In the genomic region with DNA sequence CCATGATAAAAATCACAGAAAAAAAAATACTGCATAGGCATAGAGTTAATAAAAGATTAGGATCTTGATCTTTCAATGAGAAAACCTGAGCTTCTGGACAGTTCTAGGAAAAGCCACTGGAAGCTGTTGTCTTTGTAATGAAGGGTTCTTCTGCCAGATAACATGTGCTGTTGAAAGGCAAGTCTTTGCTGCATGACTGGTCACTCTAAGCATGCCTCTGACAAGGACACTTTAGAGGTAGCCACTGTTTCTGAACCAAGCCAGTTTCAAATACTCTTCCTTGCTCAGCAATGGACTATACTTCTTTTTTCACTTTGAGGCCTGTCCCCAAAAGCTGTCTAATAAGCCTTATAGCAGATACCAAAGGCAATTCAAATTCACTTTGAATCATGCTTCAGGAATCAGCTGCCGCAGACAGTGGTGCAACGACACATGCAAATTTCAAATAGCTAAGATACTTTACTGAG, we compare ENCODE assay signal across 9 cellular contexts.
DNase-seq lines count a peak whose midpoint lies in the region; FAIRE-seq and TF ChIP-seq lines count a peak whose summit lies in the region.
"Had no signal": no experiment of that assay in that cellular context is flagged by ENCODE, and none has a peak within 500 bp of the region (broad histone marks: within the 10 kb centered on the region; RNA-seq: fewer than 3 reads in every experiment).

No MANE protein-coding gene starts in this region.

- H4K20me1 ChIP-seq in astrocyte (ENCODE audit: insufficient read depth, low read length), result no peaks in the 10 kb centered on the region

- H3K9ac ChIP-seq in astrocyte (ENCODE audit: low read length) (peak overlapping the region; percentile 25), subcutaneous abdominal adipose tissue (ENCODE audit: low read length in 5 of 5) (no peak overlapping the region)

- CTCF ChIA-PET in activated naive CD4-positive, alpha-beta T cell treated with anti-CD3 and anti-CD28 coated beads, Interleukin-2, amount 10 ng/mL, durations not matched to agents 7 days and 5 days (lab: Charles Lee), result interaction anchor here (0.6 to 0.7 kb wide), 2 partner anchors 66 to 164 kb away, joined by 3 read pairs; no protein-coding TSS in a partner anchor

- H3K27me3 Mint-ChIP-seq in HFFc6 (ENCODE audit: insufficient read depth) (peaks cover 2% of the 10 kb centered on the region; the same call in 1 of the 2 replicates), astrocyte (ENCODE audit: low read depth, unreplicated experiment) (no peaks in the 10 kb centered on the region)
- no peaks in the 10 kb centered on the region for H3K27me3 Mint-ChIP-seq in activated naive CD4-positive, alpha-beta T cell treated with anti-CD3 and anti-CD28 coated beads, Interleukin-2, amount 10 ng/mL, durations not matched to agents 7 days and 5 days

- H3K4me3 Mint-ChIP-seq in HFFc6, result peak overlapping the region; percentile 55
- H3K4me3 Mint-ChIP-seq in astrocyte (ENCODE audit: unreplicated experiment), result no peak overlapping the region
- no peak overlapping the region for H3K4me3 Mint-ChIP-seq in activated naive CD4-positive, alpha-beta T cell treated with anti-CD3 and anti-CD28 coated beads, Interleukin-2, amount 10 ng/mL, durations not matched to agents 7 days and 5 days

- peak; percentile 74 for FAIRE-seq in astrocyte (lab: Jason Lieb, UNC)

- peak overlapping the region; percentile 45 for H3K27ac ChIP-seq in astrocyte (ENCODE audit: low read depth, low read length)
- peak overlapping the region; percentile 43 for H3K27ac ChIP-seq in subcutaneous abdominal adipose tissue (ENCODE audit: low read depth, low read length)
- H3K27ac ChIP-seq: PC-9 had no signal

- H3K27me3 ChIP-seq in astrocyte (ENCODE audit: insufficient read depth, low read length), result no peaks in the 10 kb centered on the region
- H3K27me3 ChIP-seq in subcutaneous abdominal adipose tissue (ENCODE audit: control insufficient read depth in 5 of 5, insufficient read depth in 4 of 5, low read length in 5 of 5), result no peaks in the 10 kb centered on the region

- H3K4me3 ChIP-seq in astrocyte (ENCODE audit: insufficient read depth, low read depth, low read length) (no peak overlapping the region), subcutaneous abdominal adipose tissue (ENCODE audit: low read depth in 1 of 5, low read length in 5 of 5) (no peak overlapping the region)
- H3K4me3 ChIP-seq: PC-9 had no signal

- no peaks in the 10 kb centered on the region for H3K9me3 Mint-ChIP-seq in HFFc6
- H3K9me3 Mint-ChIP-seq in astrocyte (ENCODE audit: unreplicated experiment), result peaks cover 2% of the 10 kb centered on the region
- H3K9me3 Mint-ChIP-seq in activated naive CD4-positive, alpha-beta T cell treated with anti-CD3 and anti-CD28 coated beads, Interleukin-2, amount 10 ng/mL, durations not matched to agents 7 days and 5 days, result peaks cover 13% of the 10 kb centered on the region

- peak overlapping the region; percentile 49 for H3K4me2 ChIP-seq in astrocyte (ENCODE audit: low read length)
- H3K4me2 ChIP-seq: PC-9 had no signal

- H2AFZ ChIP-seq in astrocyte (ENCODE audit: low read depth, low read length), result no peak overlapping the region
- H2AFZ ChIP-seq: PC-9 had no signal

- H3K9me3 ChIP-seq in astrocyte (ENCODE audit: insufficient read depth, low read depth, low read length) (no peaks in the 10 kb centered on the region), subcutaneous abdominal adipose tissue (ENCODE audit: control insufficient read depth in 5 of 5, low read length in 5 of 5) (no peaks in the 10 kb centered on the region)

- peaks cover 45% of the 10 kb centered on the region for H3K4me1 ChIP-seq in astrocyte (ENCODE audit: insufficient read depth, low read length)
- peaks cover 3 to 34% (median 23%) of the 10 kb centered on the region in 5 donors for H3K4me1 ChIP-seq in subcutaneous abdominal adipose tissue (ENCODE audit: control insufficient read depth in 5 of 5, insufficient read depth in 5 of 5, low read length in 5 of 5)

- no peaks in the 10 kb centered on the region for H3K36me3 ChIP-seq in astrocyte (ENCODE audit: insufficient read depth, low read length)
- no peaks in the 10 kb centered on the region for H3K36me3 ChIP-seq in subcutaneous abdominal adipose tissue (ENCODE audit: control insufficient read depth in 5 of 5, insufficient read depth in 5 of 5, low read length in 5 of 5)

- peak overlapping the region; percentile 96 for H3K27ac Mint-ChIP-seq in HFFc6
- peak overlapping the region; percentile 95 for H3K27ac Mint-ChIP-seq in astrocyte (ENCODE audit: unreplicated experiment)
- H3K27ac Mint-ChIP-seq in activated naive CD4-positive, alpha-beta T cell treated with anti-CD3 and anti-CD28 coated beads, Interleukin-2, amount 10 ng/mL, durations not matched to agents 7 days and 5 days, result no peak overlapping the region

- H3K4me1 Mint-ChIP-seq in HFFc6 (ENCODE audit: low read depth) (peaks cover 74% of the 10 kb centered on the region), astrocyte (ENCODE audit: low read depth, unreplicated experiment) (peaks cover 50% of the 10 kb centered on the region)
- peaks cover 42% of the 10 kb centered on the region for H3K4me1 Mint-ChIP-seq in activated naive CD4-positive, alpha-beta T cell treated with anti-CD3 and anti-CD28 coated beads, Interleukin-2, amount 10 ng/mL, durations not matched to agents 7 days and 5 days

- H3K79me2 ChIP-seq in astrocyte (ENCODE audit: insufficient read depth, low read length), result no peaks in the 10 kb centered on the region

- H3K36me3 Mint-ChIP-seq in HFFc6 (ENCODE audit: low read depth) (no peaks in the 10 kb centered on the region), astrocyte (ENCODE audit: low read depth, unreplicated experiment) (no peaks in the 10 kb centered on the region)
- peaks cover 4% of the 10 kb centered on the region for H3K36me3 Mint-ChIP-seq in activated naive CD4-positive, alpha-beta T cell treated with anti-CD3 and anti-CD28 coated beads, Interleukin-2, amount 10 ng/mL, durations not matched to agents 7 days and 5 days

- DNase-seq in HFFc6, result peak; percentile 69
- DNase-seq in astrocyte (ENCODE audit: low read depth), result peak; percentile 83
- DNase-seq in hepatic stellate cell (ENCODE audit: low spot score), result peak; percentile 37
- DNase-seq in activated naive CD4-positive, alpha-beta T cell treated with anti-CD3 and anti-CD28 coated beads, Interleukin-2, amount 10 ng/mL, durations not matched to agents 7 days and 5 days, result no peak
- DNase-seq in T1000 (lab: John Stamatoyannopoulos, UW), result no peak
- DNase-seq in inferior parietal cortex (ENCODE audit: extremely low spot score), result no peak
- DNase-seq: NCI-H1092, PC-9 had no signal

- no peak for TF ChIP-seq CTCF in HFFc6 (IDR thresholded peaks at IDR 0.05)
- TF ChIP-seq CTCF in astrocyte (IDR thresholded peaks at IDR 0.05; ENCODE audit: insufficient read depth, low read depth, low read length), result no peak

Comparison
In these comparisons a context has a peak if more than half of its experiments do, and no peak if none do; other contexts are left out.
1. DNase-seq: peak in HFFc6 (single experiment), astrocyte (single experiment) and hepatic stellate cell (single experiment); none in activated naive CD4-positive, alpha-beta T cell treated with anti-CD3 and anti-CD28 coated beads, Interleukin-2, amount 10 ng/mL, durations not matched to agents 7 days and 5 days (single experiment), T1000 (single experiment) and inferior parietal cortex (single experiment).